1 cellular context compared by ENCODE assay signal in genomic region chr18:12883684-12884520, GRCh38.
TF ChIP-seq lines count a peak whose summit lies in the region.

Gene PTPN2 (minus strand): TSS chr18:12884237. CDS start chr18:12884141, 96 bp downstream.

TF ChIP-seq in HCT116, 20 proteins besides CTCF, POLR2A, EP300 and RAD21 (continued from another document):
- TF ChIP-seq SRF (IDR thresholded peaks at IDR 0.05; ENCODE audit: low read depth) = no peak
